8 cellular contexts compared by ENCODE assay signal in the genomic region with DNA sequence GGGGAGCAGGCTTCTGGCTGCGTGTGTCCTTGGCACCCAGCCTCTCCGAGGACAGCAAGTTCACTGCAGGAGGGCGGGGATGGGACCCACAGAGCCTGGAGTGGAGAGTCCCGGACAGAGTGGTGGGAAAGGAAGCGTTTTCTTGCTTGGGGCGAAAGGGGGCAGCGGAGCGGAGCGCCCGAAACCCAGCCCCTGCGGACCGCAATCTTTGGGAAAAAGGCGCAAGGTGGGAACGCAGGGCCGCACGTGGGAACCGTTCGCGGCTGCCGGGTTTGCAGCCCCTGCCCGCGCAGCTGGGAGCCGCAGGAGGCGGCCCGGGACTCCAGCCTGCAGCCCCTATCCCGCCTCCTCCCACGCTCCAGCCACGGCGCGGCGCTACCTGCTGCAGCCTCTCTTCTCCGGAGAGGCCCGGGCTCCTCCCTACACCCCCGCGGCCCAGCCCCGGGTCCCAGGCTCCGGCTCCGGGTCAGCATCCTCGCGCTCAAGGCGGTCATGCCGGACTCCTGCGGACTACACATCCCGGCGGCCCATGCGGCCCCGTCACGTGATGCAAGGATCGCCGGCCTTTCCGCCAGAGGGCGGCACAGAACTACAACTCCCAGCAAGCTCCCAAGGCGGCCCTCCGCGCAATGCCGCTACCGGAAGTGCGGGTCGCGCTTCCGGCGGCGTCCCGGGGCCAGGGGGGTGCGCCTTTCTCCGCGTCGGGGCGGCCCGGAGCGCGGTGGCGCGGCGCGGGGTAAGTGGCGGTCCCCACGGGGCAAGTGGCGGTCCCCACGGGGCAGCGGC. TPM values are rescaled to one million over a fixed set of nuclear protein-coding genes. Genes with fewer than 3 reads are reported as not detected.
DNase-seq lines count a peak whose midpoint lies in the region; TF ChIP-seq lines count a peak whose summit lies in the region.

A gene (minus strand): TSS at position 505 of the 786 bp plus-strand sequence. CDS start 11 bp downstream, at position 494.
A gene (plus strand): TSS at position 656 of the 786 bp plus-strand sequence. CDS start 631 bp downstream, outside the sequence.

- H3K9me3 ChIP-seq in ES-I3 (ENCODE audit: control insufficient read depth, insufficient read depth, low read length) (no peaks in the 10 kb centered on the region), stomach smooth muscle (ENCODE audit: control insufficient read depth in 2 of 2, low read length in 2 of 2) (no peaks in the 10 kb centered on the region)

- no peaks in the 10 kb centered on the region for H3K27me3 ChIP-seq in stomach smooth muscle (ENCODE audit: control insufficient read depth in 1 of 2, insufficient read depth in 2 of 2, low read length in 2 of 2)

- no peak within 1 kb of the TSS for H3K27ac Mint-ChIP-seq in neural crest cell (ENCODE audit: unreplicated experiment)

- peak within 1 kb of the TSS; percentile 41 for H3K27ac ChIP-seq in stomach smooth muscle (ENCODE audit: low read length)

- peaks cover 18% of the 10 kb centered on the region for H3K4me1 Mint-ChIP-seq in neural crest cell

- H3K36me3 Mint-ChIP-seq in neural crest cell (ENCODE audit: low read depth) = peaks cover 3% of the 10 kb centered on the region

- peak within 1 kb of the TSS; percentile 75 for H3K9ac ChIP-seq in ES-I3 (ENCODE audit: low read depth, low read length)
- H3K9ac ChIP-seq in stomach smooth muscle (ENCODE audit: low read length in 2 of 2) = peak within 1 kb of the TSS; percentile 67 to 85

- H3K9me3 Mint-ChIP-seq in neural crest cell = no peaks in the 10 kb centered on the region

- peak within 1 kb of the TSS; percentile 82 for H3K4me3 ChIP-seq in fibroblast of villous mesenchyme (ENCODE audit: low read depth, low read length)
- peak within 1 kb of the TSS; percentile 83 to 90 for H3K4me3 ChIP-seq in stomach smooth muscle (ENCODE audit: low read length in 2 of 2)

- no peaks in the 10 kb centered on the region for H3K36me3 ChIP-seq in ES-I3 (ENCODE audit: insufficient read depth, low read length)
- peaks cover 3 to 16% of the 10 kb centered on the region in 2 donors for H3K36me3 ChIP-seq in stomach smooth muscle (ENCODE audit: control insufficient read depth in 2 of 2, insufficient read depth in 2 of 2, low read length in 2 of 2)

- peak; percentile 94 for DNase-seq in H4 (ENCODE audit: low spot score)
- DNase-seq in LoVo (ENCODE audit: low spot score) = peak; percentile 95
- peak; percentile 88 to 95 for DNase-seq in SHP77 (lab: John Stamatoyannopoulos, UW)
- peak; percentile 98 for DNase-seq in activated effector memory CD4-positive, alpha-beta T cell treated with anti-CD3 and anti-CD28 coated beads, Interleukin-2, amount 50 U/mL, for 16 hours
- peak; percentile 97 for DNase-seq in fibroblast of villous mesenchyme (ENCODE audit: low read depth)
- peak; percentile 94 for DNase-seq in neural crest cell (ENCODE audit: low read depth, low spot score)

- H3K4me3 Mint-ChIP-seq in neural crest cell = peak within 1 kb of the TSS; percentile 94

- TF ChIP-seq CTCF in fibroblast of villous mesenchyme (IDR thresholded peaks at IDR 0.05; ENCODE audit: insufficient read depth, low read depth, low read length) = peak; percentile 38
- no peak for TF ChIP-seq CTCF in neural crest cell (conservative IDR thresholded peaks at IDR 0.05)

- H3K4me1 ChIP-seq in ES-I3 (ENCODE audit: insufficient read depth, low read length) (peaks cover 6% of the 10 kb centered on the region), stomach smooth muscle (ENCODE audit: control insufficient read depth, insufficient read depth, low read length) (peaks cover 39% of the 10 kb centered on the region)

- H3K27me3 Mint-ChIP-seq in neural crest cell (ENCODE audit: low read depth) = no peaks in the 10 kb centered on the region

RNA-seq across cellular contexts. Expression of the first gene that starts in this region (rescaled TPM):
- 28.2 and 42.3 TPM in 2 replicates for total RNA-seq in H4 (2014; rRNA removed; shearing (Covaris generic))
- total RNA-seq in fibroblast of villous mesenchyme (25.5 and 31.9 TPM in 2 replicates), neural crest cell (50.7 and 51.9 TPM in 2 replicates)

RNA-seq across cellular contexts. Expression of the second gene that starts in this region (rescaled TPM):
- total RNA-seq in H4 (2014; rRNA removed; shearing (Covaris generic)) = 11.0 and 15.6 TPM in 2 replicates
- total RNA-seq in fibroblast of villous mesenchyme (62.6 and 69.9 TPM in 2 replicates), neural crest cell (175 and 180 TPM in 2 replicates)

Comparison
In these comparisons a context has a peak if more than half of its experiments do, and no peak if none do; other contexts are left out.
1. Peak in every context shown above with its lines: DNase-seq, H3K4me3 ChIP-seq and H3K27ac ChIP-seq.